Comparison of ENCODE assay signal across 1 cellular context in genomic region chr3:195566797-195567196, GRCh38.
TF ChIP-seq lines count a peak whose summit lies in the region.

No MANE protein-coding gene starts in this region.

TF ChIP-seq in K562, 482 proteins besides CTCF, POLR2A, EP300 and RAD21:
- TF ChIP-seq MYNN (IDR thresholded peaks at IDR 0.05): 0 out of 2 replicates have a peak, but pooled peaks have one; percentile 55
- TF ChIP-seq MYNN (CRISPR knock-in tag; IDR thresholded peaks at IDR 0.05): no peak
- TF ChIP-seq SMARCA4 (IDR thresholded peaks at IDR 0.05): 0 out of 2 replicates have a peak, but pooled peaks have one; percentile 12
- TF ChIP-seq TSHZ1 (CRISPR knock-in tag; IDR thresholded peaks at IDR 0.05): no peak
- TF ChIP-seq SOX6 (IDR thresholded peaks at IDR 0.05): 0 out of 2 replicates have a peak, but pooled peaks have one; percentile 15
- TF ChIP-seq HES1 (IDR thresholded peaks at IDR 0.05; ENCODE audit: low read depth): no peak
- TF ChIP-seq NFE2L1 (tag; IDR thresholded peaks at IDR 0.05; ENCODE audit: borderline replicate concordance, low read depth): no peak
- peak in 1 of 2 experiments; percentile 48; a peak in 1 of 4 replicates for TF ChIP-seq MAZ (CRISPR knock-in tag; conservative IDR thresholded peaks at IDR 0.05 in 1 of 2, IDR thresholded peaks at IDR 0.05 in 1 of 2)
- TF ChIP-seq BRCA1 (IDR thresholded peaks at IDR 0.05): no peak
- TF ChIP-seq BRCA1 (CRISPR knock-in tag; IDR thresholded peaks at IDR 0.05): no peak
- TF ChIP-seq ZNF699 (CRISPR knock-in tag; IDR thresholded peaks at IDR 0.05; ENCODE audit: insufficient replicate concordance): no peak
- peak; percentile 7 for TF ChIP-seq MEIS2 (IDR thresholded peaks at IDR 0.05; ENCODE audit: partially characterized antibody)
- 0 out of 2 replicates have a peak, but pooled peaks have one; percentile 27 for TF ChIP-seq VEZF1 (CRISPR knock-in tag; IDR thresholded peaks at IDR 0.05)
- peak; percentile 49; the same call in 1 of the 2 replicates for TF ChIP-seq ZNF263 (CRISPR knock-in tag; IDR thresholded peaks at IDR 0.05; ENCODE audit: borderline replicate concordance)
- peak; percentile 63; the same call in 1 of the 2 replicates for TF ChIP-seq ZBTB7A (IDR thresholded peaks at IDR 0.05; ENCODE audit: borderline replicate concordance, control insufficient read depth, low read depth, low read length)
- TF ChIP-seq CREM (IDR thresholded peaks at IDR 0.05; ENCODE audit: low read depth): peak; percentile 17; the same call in 1 of the 2 replicates
- TF ChIP-seq CTCFL (IDR thresholded peaks at IDR 0.05; ENCODE audit: borderline replicate concordance, insufficient read depth, low read depth, low read length, poor library complexity, severe bottlenecking): peak; percentile 93
